8 cellular contexts compared by ENCODE assay signal in the genomic region with DNA sequence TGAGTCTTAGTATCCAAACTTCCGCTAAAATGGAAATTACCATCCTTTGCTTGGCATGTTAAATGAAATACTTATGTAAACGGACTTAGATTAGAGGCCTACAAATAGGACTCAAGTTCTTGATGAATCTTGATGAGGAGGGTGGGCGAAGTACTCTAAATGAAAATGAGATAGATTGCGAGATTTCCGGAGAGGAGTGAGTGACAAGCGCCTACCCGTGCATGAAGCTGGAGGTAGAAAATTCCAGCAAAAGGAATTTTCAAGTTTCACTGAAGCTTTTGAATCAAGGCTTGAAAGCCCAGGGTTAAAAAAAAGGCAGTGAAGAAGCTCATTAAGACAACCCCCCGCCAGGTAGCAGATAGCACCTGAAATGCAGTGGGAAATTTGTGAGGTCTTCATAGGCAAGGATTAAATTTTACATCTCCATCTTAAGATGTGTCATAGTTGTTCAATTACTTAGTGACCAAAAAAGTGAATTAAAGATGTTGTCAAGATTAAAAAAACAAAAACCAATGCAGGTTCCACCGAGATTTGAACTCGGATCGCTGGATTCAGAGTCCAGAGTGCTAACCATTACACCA. TPM values are rescaled to one million over a fixed set of nuclear protein-coding genes. Genes with fewer than 3 reads are reported as not detected.
DNase-seq lines count a peak whose midpoint lies in the region; ATAC-seq lines count a peak whose summit lies in the region.

No MANE protein-coding gene starts in this region.

- CTCF ChIA-PET in activated CD4-positive, alpha-beta T cell treated with anti-CD3 and anti-CD28 coated beads, Interleukin-2, amount 10 ng/mL, durations not matched to agents 7 days and 5 days (lab: Charles Lee): interaction anchor here (0.6 to 3.7 kb wide), 11 partner anchors 11 to 483 kb away, joined by 3 to 16 read pairs (median 4); a partner anchor contains a TSS

- H3K4me3 Mint-ChIP-seq in activated CD4-positive, alpha-beta T cell treated with anti-CD3 and anti-CD28 coated beads, Interleukin-2, amount 10 ng/mL, durations not matched to agents 7 days and 5 days: peak overlapping the region; percentile 98
- peak overlapping the region; percentile 98 for H3K4me3 Mint-ChIP-seq in activated T-helper 17 cell treated with anti-CD3 and anti-CD28 coated beads, Interleukin-2, amount 50 U/mL, for 72 hours

- peaks cover 4% of the 10 kb centered on the region for H3K27me3 Mint-ChIP-seq in activated CD4-positive, alpha-beta T cell treated with anti-CD3 and anti-CD28 coated beads, Interleukin-2, amount 10 ng/mL, durations not matched to agents 7 days and 5 days
- H3K27me3 Mint-ChIP-seq in activated T-helper 17 cell treated with anti-CD3 and anti-CD28 coated beads, Interleukin-2, amount 50 U/mL, for 72 hours: no peaks in the 10 kb centered on the region

- no peak for DNase-seq in activated CD4-positive, alpha-beta T cell treated with anti-CD3 and anti-CD28 coated beads, Interleukin-2, amount 10 ng/mL, durations not matched to agents 7 days and 5 days
- DNase-seq in activated CD4-positive, alpha-beta T cell treated with anti-CD3 and anti-CD28 coated beads, Interleukin-2, amount 50 U/mL, for 4 hours: no peak
- DNase-seq in inferior parietal cortex (ENCODE audit: extremely low spot score): peak; percentile 34
- no peak for DNase-seq in 8988T
- DNase-seq in GM19238 (ENCODE audit: insufficient read length, low spot score): no peak

- peaks cover 30% of the 10 kb centered on the region for H3K4me1 Mint-ChIP-seq in activated CD4-positive, alpha-beta T cell treated with anti-CD3 and anti-CD28 coated beads, Interleukin-2, amount 10 ng/mL, durations not matched to agents 7 days and 5 days
- H3K4me1 Mint-ChIP-seq in activated T-helper 17 cell treated with anti-CD3 and anti-CD28 coated beads, Interleukin-2, amount 50 U/mL, for 72 hours: peaks cover 29% of the 10 kb centered on the region

- no peak for ATAC-seq in activated T-helper 17 cell treated with anti-CD3 and anti-CD28 coated beads, Interleukin-2, amount 50 U/mL, for 72 hours (replicated peaks)
- ATAC-seq in HG03139 (IDR thresholded peaks at IDR 0.05; ENCODE audit: unreplicated experiment): no peak

- POLR2A ChIA-PET in activated CD4-positive, alpha-beta T cell treated with anti-CD3 and anti-CD28 coated beads, Interleukin-2, amount 10 ng/mL, durations not matched to agents 7 days and 5 days (lab: Charles Lee): interaction anchor here (1.0 to 1.5 kb wide), 3 partner anchors 36 to 564 kb away, joined by 4 to 5 read pairs (median 5); a partner anchor contains a TSS

- peak overlapping the region; percentile 91 for H3K27ac ChIP-seq in temporal lobe (ENCODE audit: low read depth, low read length)

- no peaks in the 10 kb centered on the region for H3K9me3 Mint-ChIP-seq in activated CD4-positive, alpha-beta T cell treated with anti-CD3 and anti-CD28 coated beads, Interleukin-2, amount 10 ng/mL, durations not matched to agents 7 days and 5 days
- no peaks in the 10 kb centered on the region for H3K9me3 Mint-ChIP-seq in activated T-helper 17 cell treated with anti-CD3 and anti-CD28 coated beads, Interleukin-2, amount 50 U/mL, for 72 hours

- peak overlapping the region; percentile 94 for H3K27ac Mint-ChIP-seq in activated CD4-positive, alpha-beta T cell treated with anti-CD3 and anti-CD28 coated beads, Interleukin-2, amount 10 ng/mL, durations not matched to agents 7 days and 5 days
- H3K27ac Mint-ChIP-seq in activated T-helper 17 cell treated with anti-CD3 and anti-CD28 coated beads, Interleukin-2, amount 50 U/mL, for 72 hours: peak overlapping the region; percentile 100

- peaks cover 21% of the 10 kb centered on the region for H3K36me3 Mint-ChIP-seq in activated CD4-positive, alpha-beta T cell treated with anti-CD3 and anti-CD28 coated beads, Interleukin-2, amount 10 ng/mL, durations not matched to agents 7 days and 5 days (ENCODE audit: low read depth)
- H3K36me3 Mint-ChIP-seq in activated T-helper 17 cell treated with anti-CD3 and anti-CD28 coated beads, Interleukin-2, amount 50 U/mL, for 72 hours (ENCODE audit: low read depth): peaks cover 30% of the 10 kb centered on the region

RNA-seq across cellular contexts. Expression of a gene that starts 0.7 kb away (rescaled TPM):
- 100 to 1,000 TPM; 168 to 169 TPM for total RNA-seq in activated CD4-positive, alpha-beta T cell treated with anti-CD3 and anti-CD28 coated beads, Interleukin-2, amount 10 ng/mL, durations not matched to agents 7 days and 5 days
- 100 to 1,000 TPM; 108 to 143 TPM for total RNA-seq in activated T-helper 17 cell treated with anti-CD3 and anti-CD28 coated beads, Interleukin-2, amount 50 U/mL, for 72 hours
- 117 TPM for total RNA-seq in temporal lobe
